Comparison of ENCODE assay signal across 16 cellular contexts in the genomic region with DNA sequence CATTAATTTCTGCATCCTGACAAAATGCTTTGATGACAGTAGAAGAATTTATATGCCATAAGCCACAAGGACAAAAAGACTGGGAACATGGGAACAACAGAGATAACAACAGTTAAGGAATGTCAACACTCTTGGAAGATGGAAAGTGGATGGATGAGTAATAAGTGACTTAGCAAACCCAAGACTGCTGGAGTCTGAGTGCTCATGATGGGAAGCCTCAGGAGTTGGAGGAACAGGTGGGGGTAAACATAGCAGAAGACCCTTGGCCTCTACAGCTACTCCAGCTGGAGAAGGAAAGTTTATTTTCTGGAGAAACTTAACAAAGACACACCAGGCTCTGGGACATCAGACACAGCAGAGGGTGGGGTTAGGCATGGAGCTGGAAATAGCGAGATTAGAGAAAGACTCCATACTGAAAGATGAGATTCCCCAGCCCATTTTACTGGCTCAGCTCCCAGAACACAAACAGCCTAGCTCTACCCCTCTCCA. TPM values are rescaled to one million over a fixed set of nuclear protein-coding genes. Genes with fewer than 3 reads are reported as not detected.
DNase-seq lines count a peak whose midpoint lies in the region; ATAC-seq and TF ChIP-seq lines count a peak whose summit lies in the region.
"Had no signal": no experiment of that assay in that cellular context is flagged by ENCODE, and none has a peak within 500 bp of the region (broad histone marks: within the 10 kb centered on the region; RNA-seq: fewer than 3 reads in every experiment).

No MANE protein-coding gene starts in this region.

- no peak overlapping the region for H2BK5ac ChIP-seq in IMR-90 (ENCODE audit: low read depth, low read length, poor library complexity, severe bottlenecking)

- H3K27me3 Mint-ChIP-seq in Caco-2 (ENCODE audit: insufficient read depth, unreplicated experiment), result peaks cover 3% of the 10 kb centered on the region

- no peaks in the 10 kb centered on the region for H3K79me1 ChIP-seq in IMR-90 (ENCODE audit: low read depth in 1 of 2, low read length in 2 of 2)

- H3K9me3 ChIP-seq in Caco-2, result no peaks in the 10 kb centered on the region
- H3K9me3 ChIP-seq in IMR-90 (ENCODE audit: control insufficient read depth, insufficient read depth, low read length), result no peaks in the 10 kb centered on the region
- no peaks in the 10 kb centered on the region for H3K9me3 ChIP-seq in left lung
- no peaks in the 10 kb centered on the region for H3K9me3 ChIP-seq in esophagus muscularis mucosa

- H3K27ac ChIP-seq in IMR-90 (ENCODE audit: insufficient read depth, low read length) (no peak overlapping the region), left lung (no peak overlapping the region), esophagus muscularis mucosa (replicated peaks in 1 of 4) (no peak overlapping the region)

- no peaks in the 10 kb centered on the region for H4K20me1 ChIP-seq in IMR-90 (ENCODE audit: insufficient read depth, low read length)

- no peak overlapping the region for H2AK9ac ChIP-seq in IMR-90 (replicated peaks; ENCODE audit: low read depth, low read length, poor library complexity)

- no peak for TF ChIP-seq EP300 in esophagus muscularis mucosa (IDR thresholded peaks at IDR 0.05)

- H3K4me1 Mint-ChIP-seq in Caco-2 (ENCODE audit: low read depth, unreplicated experiment), result peaks cover 25% of the 10 kb centered on the region

- POLR2A ChIA-PET in Caco-2 (lab: Charles Lee) (interaction anchor here (0.8 kb wide), 1 partner anchor 34 kb away, joined by 3 read pairs; no protein-coding TSS in a partner anchor), IMR-90 (lab: Charles Lee; ENCODE audit: unreplicated experiment) (no interaction called here)

- no peak overlapping the region for H2BK15ac ChIP-seq in IMR-90 (ENCODE audit: low read depth, low read length)

- H3K27me3 ChIP-seq in Caco-2 (replicated peaks; ENCODE audit: control insufficient read depth, insufficient read depth, low read length) (no peaks in the 10 kb centered on the region), IMR-90 (ENCODE audit: control insufficient read depth, insufficient read depth, low read length) (no peaks in the 10 kb centered on the region), left lung (peaks cover 0 to 9% of the 10 kb centered on the region in 2 donors), esophagus muscularis mucosa (no peaks in the 10 kb centered on the region)

- H4K5ac ChIP-seq in IMR-90 (ENCODE audit: low read depth, low read length), result no peak overlapping the region

- H4K91ac ChIP-seq in IMR-90 (ENCODE audit: insufficient read depth, low read depth, low read length), result no peak overlapping the region

- H2AK5ac ChIP-seq in IMR-90 (ENCODE audit: low read depth, low read length), result no peak overlapping the region

- no peak overlapping the region for H3K4me2 ChIP-seq in IMR-90 (ENCODE audit: low read depth, low read length)

- 0 out of 2 replicates have a peak, but pooled peaks cover 4% of the 10 kb centered on the region for H3K9me1 ChIP-seq in IMR-90 (ENCODE audit: insufficient read depth, low read length)

- no TSS peak for BruUV-seq in Caco-2 (replicated peaks; lab: Mats Ljungman, UMichigan)
- no TSS peak for BruUV-seq in IMR-90 (replicated peaks; lab: Mats Ljungman, UMichigan)

- CTCF ChIA-PET in Caco-2 (lab: Charles Lee), result interaction anchor here (0.8 to 1.9 kb wide), 4 partner anchors 8 to 119 kb away, joined by 3 to 6 read pairs (median 4); no protein-coding TSS in a partner anchor
- CTCF ChIA-PET in IMR-90 (lab: Yijun Ruan, JAX), result interaction anchor here (1.0 to 1.4 kb wide), 2 partner anchors 119 to 123 kb away, joined by 3 to 5 read pairs; no protein-coding TSS in a partner anchor

- H2BK20ac ChIP-seq in IMR-90 (ENCODE audit: low read depth, low read length), result no peak overlapping the region

- H3K36me3 ChIP-seq in Caco-2 (ENCODE audit: control insufficient read depth, insufficient read depth, low read length) (no peaks in the 10 kb centered on the region), IMR-90 (ENCODE audit: control insufficient read depth, insufficient read depth, low read length) (no peaks in the 10 kb centered on the region), left lung (no peaks in the 10 kb centered on the region), esophagus muscularis mucosa (no peaks in the 10 kb centered on the region)

- no peak overlapping the region for H2AFZ ChIP-seq in IMR-90 (replicated peaks; ENCODE audit: low read length, poor library complexity)

- H3K9me3 Mint-ChIP-seq in Caco-2 (ENCODE audit: unreplicated experiment), result no peaks in the 10 kb centered on the region
- H3K9me3 Mint-ChIP-seq: dendritic cell treated with granulocyte-macrophage colony-stimulating factor and Interleukin-4, amounts not matched to agents 40 ng/mL and 50 ng/mL, for 4 days; nephron progenitor cell had no signal

- H4K8ac ChIP-seq in IMR-90 (ENCODE audit: low read depth in 2 of 2, low read length in 2 of 2), result no peak overlapping the region

- H3K23ac ChIP-seq in IMR-90 (ENCODE audit: low read depth, low read length), result no peak overlapping the region

- ATAC-seq in IMR-90 (ENCODE audit: low read depth) (peak; percentile 53), left lung (peak; percentile 27), HG02938 (IDR thresholded peaks at IDR 0.05; ENCODE audit: unreplicated experiment) (no peak)

- H3K18ac ChIP-seq in IMR-90 (ENCODE audit: low read depth, low read length), result no peak overlapping the region

- TF ChIP-seq RAD21 in IMR-90 (IDR thresholded peaks at IDR 0.05; ENCODE audit: low read length), result no peak

- peak in 1 of 2 experiments; percentile 49 for DNase-seq in Caco-2
- peak; percentile 52 for DNase-seq in IMR-90
- peak; percentile 54 for DNase-seq in epithelial cell of esophagus (ENCODE audit: low read depth)
- no peak for DNase-seq in left lung
- DNase-seq in esophagus muscularis mucosa (ENCODE audit: extremely low spot score), result no peak
- no peak for DNase-seq in nucleus accumbens (lab: John Stamatoyannopoulos, UW)
- no peak for DNase-seq in stimulated activated CD4-positive, alpha-beta T cell treated with anti-CD3 and anti-CD28 coated beads, Interleukin-15, amount 100 ng/mL, for 24 hours
- DNase-seq: activated naive CD4-positive, alpha-beta T cell treated with anti-CD3 and anti-CD28 coated beads, Interleukin-2, amount 50 U/mL, for 16 hours; foreskin melanocyte; KG1; kidney; NCI-H187; nephron progenitor cell; SHP77 treated with DMSO at 0.1 percent for 48 hours had no signal

- H3K4me1 ChIP-seq in Caco-2, result peaks cover 16% of the 10 kb centered on the region
- H3K4me1 ChIP-seq in IMR-90 (ENCODE audit: control insufficient read depth, insufficient read depth, low read length), result peaks cover 5% of the 10 kb centered on the region; the same call in 1 of the 2 replicates
- peaks cover 11 to 43% of the 10 kb centered on the region in 2 donors for H3K4me1 ChIP-seq in left lung
- peaks cover 0 to 7% (median 2%) of the 10 kb centered on the region in 4 donors for H3K4me1 ChIP-seq in esophagus muscularis mucosa

- no peak overlapping the region for H3K14ac ChIP-seq in IMR-90 (replicated peaks; ENCODE audit: low read depth, low read length)

- H3K56ac ChIP-seq in IMR-90 (ENCODE audit: extremely low read depth, insufficient read depth, low read length), result no peak overlapping the region

- H3K4me3 Mint-ChIP-seq in Caco-2 (ENCODE audit: unreplicated experiment), result no peak overlapping the region
- H3K4me3 Mint-ChIP-seq: dendritic cell treated with granulocyte-macrophage colony-stimulating factor and Interleukin-4, amounts not matched to agents 40 ng/mL and 50 ng/mL, for 4 days; nephron progenitor cell had no signal

- intact Hi-C loops in Caco-2 (cut with micrococcal nuclease; ENCODE audit: unreplicated experiment), result loop anchor here (2.0 kb wide), 1 partner anchor 14 kb away; the partner anchor contains the start of gene G0S2
- intact Hi-C loops in IMR-90 (cut with micrococcal nuclease), result no loop called here
- intact Hi-C loops in left lung (cut with DNase I), result loop anchor here in 1 of 2 donors (10.0 kb wide), 1 partner anchor 114 kb away; no protein-coding TSS in a partner anchor
- intact Hi-C loops in esophagus muscularis mucosa (cut with DNase I), result loop anchor here (5.0 kb wide), 1 partner anchor 56 kb away; no protein-coding TSS in a partner anchor

- H3K4me3 ChIP-seq in Caco-2 (ENCODE audit: low read depth, low read length) (no peak overlapping the region), IMR-90 (ENCODE audit: insufficient read depth, low read depth, low read length) (no peak overlapping the region), epithelial cell of esophagus (ENCODE audit: low read length) (no peak overlapping the region), left lung (no peak overlapping the region), esophagus muscularis mucosa (no peak overlapping the region)

- no peak overlapping the region for H2BK120ac ChIP-seq in IMR-90 (ENCODE audit: low read depth, low read length)

- no peak overlapping the region for H3K9ac ChIP-seq in IMR-90 (ENCODE audit: low read depth, low read length)

- dilution Hi-C loops in IMR-90 (cut with HindIII; ENCODE audit: low sequenced_read_pairs, unreplicated experiment), result no loop called here

- no CpG with 5 or more reads among the region's 1 CpG for WGBS in IMR-90 (ENCODE audit: extremely low coverage in 2 of 2, insufficient read length in 1 of 2), 2 experiments
- WGBS in esophagus muscularis mucosa, result 64% methylated on average over 1 of the region's 1 CpG

- in situ Hi-C loops in IMR-90 (cut with MboI; ENCODE audit: low sequenced_read_pairs), result no loop called here

- TF ChIP-seq POLR2A in IMR-90 (IDR thresholded peaks at IDR 0.05; ENCODE audit: low read depth, low read length), result no peak
- no peak for TF ChIP-seq POLR2A in esophagus muscularis mucosa (IDR thresholded peaks at IDR 0.05; ENCODE audit: low read depth)

- peak overlapping the region; percentile 23 for H3K27ac Mint-ChIP-seq in Caco-2 (ENCODE audit: unreplicated experiment)
- H3K27ac Mint-ChIP-seq: dendritic cell treated with granulocyte-macrophage colony-stimulating factor and Interleukin-4, amounts not matched to agents 40 ng/mL and 50 ng/mL, for 4 days; nephron progenitor cell had no signal

- H3K4ac ChIP-seq in IMR-90 (ENCODE audit: low read depth, low read length), result no peak overlapping the region

- H3K36me3 Mint-ChIP-seq in Caco-2 (ENCODE audit: insufficient read depth, unreplicated experiment), result no peaks in the 10 kb centered on the region

- no peak for TF ChIP-seq CTCF in Caco-2 (IDR thresholded peaks at IDR 0.05; ENCODE audit: insufficient read depth in 1 of 2, low read depth in 1 of 2, low read length in 1 of 2, severe bottlenecking in 1 of 2, unreplicated experiment in 1 of 2)
- TF ChIP-seq CTCF in IMR-90 (conservative IDR thresholded peaks at IDR 0.05; ENCODE audit: low read depth, low read length), result no peak
- TF ChIP-seq CTCF in epithelial cell of esophagus (IDR thresholded peaks at IDR 0.05; ENCODE audit: insufficient read depth, low read depth, low read length, missing control alignments), result no peak
- TF ChIP-seq CTCF in left lung (IDR thresholded peaks at IDR 0.05), result no peak
- no peak for TF ChIP-seq CTCF in esophagus muscularis mucosa (IDR thresholded peaks at IDR 0.05)

RNA-seq across cellular contexts. Expression of gene G0S2, which starts 13.6 kb away (rescaled TPM):
- 40.4 and 45.7 TPM in 2 replicates for total RNA-seq in Caco-2 (2022)
- total RNA-seq in IMR-90 (2012; rRNA removed), result 0.36 and 1.9 TPM in 2 replicates
- 0.36 and 0.53 TPM in 2 replicates for polyA plus RNA-seq in IMR-90 (2012; rRNA removed)
- polyA plus RNA-seq in IMR-90 (2012; cell fraction: cytosol; rRNA removed), result 0.82 and 0.94 TPM in 2 replicates
- polyA plus RNA-seq in IMR-90 (2012; cell fraction: nucleus; rRNA removed; ENCODE audit: low replicate concordance), result 0.14 and 0.33 TPM in 2 replicates
- 10 to 100 TPM; 10.6 to 89.1 TPM for total RNA-seq in left lung
- total RNA-seq in esophagus muscularis mucosa, result 10 to 100 TPM in 2 of 4 donors, 1 to 10 TPM in 2; 4.9 to 28.5 (median 17.4) TPM

RNA-seq across cellular contexts. Expression of gene HSD11B1, which starts 15.9 kb away (rescaled TPM):
- total RNA-seq in Caco-2 (2022) (not detected in 2 replicates), IMR-90 (2012; rRNA removed) (0.28 and 0.72 TPM in 2 replicates), left lung (10 to 100 TPM in 1 of 2 donors, 1 to 10 TPM in 1; 8.1 to 30.7 TPM), esophagus muscularis mucosa (10 to 100 TPM in 1 of 4 donors, 1 to 10 TPM in 3; 5.0 to 17.2 (median 6.2) TPM)
- polyA plus RNA-seq in IMR-90 (2012; rRNA removed), result 0.30 and 0.41 TPM in 2 replicates
- 0.34 and 0.35 TPM in 2 replicates for polyA plus RNA-seq in IMR-90 (2012; cell fraction: cytosol; rRNA removed)
- 0.09 and 0.19 TPM in 2 replicates for polyA plus RNA-seq in IMR-90 (2012; cell fraction: nucleus; rRNA removed; ENCODE audit: low replicate concordance)

RNA-seq across cellular contexts. Expression of gene LAMB3, which starts 36.6 kb away (rescaled TPM):
- 112 and 125 TPM in 2 replicates for total RNA-seq in Caco-2 (2022)
- 0.72 and 1.1 TPM in 2 replicates for total RNA-seq in IMR-90 (2012; rRNA removed)
- 1.6 and 2.1 TPM in 2 replicates for polyA plus RNA-seq in IMR-90 (2012; rRNA removed)
- 0.83 and 2.0 TPM in 2 replicates for polyA plus RNA-seq in IMR-90 (2012; cell fraction: cytosol; rRNA removed)
- 1.1 and 1.8 TPM in 2 replicates for polyA plus RNA-seq in IMR-90 (2012; cell fraction: nucleus; rRNA removed; ENCODE audit: low replicate concordance)
- 100 to 1,000 TPM in 1 of 2 donors, 10 to 100 TPM in 1; 64.1 to 126 TPM for total RNA-seq in left lung
- 1 to 10 TPM in 1 of 4 donors, under 1 TPM in 3; 0.17 to 1.0 (median 0.52) TPM for total RNA-seq in esophagus muscularis mucosa

Comparison
In these comparisons a context has a peak if more than half of its experiments do, and no peak if none do; other contexts are left out.
1. DNase-seq: peak in IMR-90 (single experiment) and epithelial cell of esophagus (single experiment); none in left lung (0 of 2), esophagus muscularis mucosa (single experiment), nucleus accumbens (0 of 56) and stimulated activated CD4-positive, alpha-beta T cell treated with anti-CD3 and anti-CD28 coated beads, Interleukin-15, amount 100 ng/mL, for 24 hours (single experiment).
2. RNA of gene LAMB3, which starts 36.6 kb away (total RNA-seq): 64.1 to 126 TPM in left lung and 112 to 125 TPM in Caco-2; 0.72 to 1.1 TPM in IMR-90 and 0.17 to 1.0 TPM in esophagus muscularis mucosa; every median in the first group is over 10 times any median in the second.